In the genomic region with DNA sequence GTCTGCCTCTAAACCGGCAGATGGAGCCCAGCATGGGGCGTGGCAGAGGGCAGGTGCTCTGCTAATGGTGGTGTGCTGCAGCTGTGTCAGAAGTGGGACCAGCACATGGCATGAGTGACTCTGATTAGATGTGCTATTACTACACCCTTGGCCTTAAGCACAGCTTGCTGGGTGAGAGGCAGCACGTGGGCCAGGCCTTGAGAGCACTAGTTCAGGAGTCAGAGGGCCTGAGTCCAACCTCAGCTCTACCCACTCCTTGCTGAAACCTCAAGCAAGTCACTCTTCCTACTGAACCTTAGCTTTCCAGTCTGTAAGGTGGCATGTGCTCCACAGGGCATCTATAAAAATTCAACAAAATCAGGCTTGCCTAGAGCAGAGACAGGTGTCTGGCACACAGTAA, we compare ENCODE assay signal across 18 cellular contexts. TPM values are rescaled to one million over a fixed set of nuclear protein-coding genes. Genes with fewer than 3 reads are reported as not detected.
"Had no signal": no experiment of that assay in that cellular context is flagged by ENCODE, and none has a peak within 500 bp of the region (broad histone marks: within the 10 kb centered on the region; RNA-seq: fewer than 3 reads in every experiment).

No MANE protein-coding gene starts in this region.

- DNase-seq: activated CD4-positive, alpha-beta T cell treated with anti-CD3 and anti-CD28 coated beads, Interleukin-2, amount 10 ng/mL, durations not matched to agents 24 days and 14 days; activated CD8-positive, alpha-beta memory T cell treated with anti-CD3 and anti-CD28 coated beads for 24 hours; activated naive CD4-positive, alpha-beta T cell treated with anti-CD3 and anti-CD28 coated beads, Interleukin-2, amount 50 U/mL, for 16 hours; activated T-cell treated with anti-CD3 and anti-CD28 coated beads for 4 hours; caudate nucleus; effector memory CD4-positive, alpha-beta T cell; kidney glomerular epithelial cell; stimulated activated CD4-positive, alpha-beta T cell treated with anti-CD3 and anti-CD28 coated beads, Interleukin-15, amount 100 ng/mL, for 24 hours; stimulated activated CD4-positive, alpha-beta T cell treated with anti-CD3 and anti-CD28 coated beads, Interleukin-4, amount 100 ng/mL, for 24 hours; stomach had no signal

- H3K27me3 Mint-ChIP-seq: activated CD4-positive, alpha-beta T cell treated with anti-CD3 and anti-CD28 coated beads, Interleukin-2, amount 10 ng/mL, durations not matched to agents 24 days and 14 days had no signal

- ATAC-seq: gastroesophageal sphincter, WTC11 had no signal

- H3K4me3 Mint-ChIP-seq: activated CD4-positive, alpha-beta T cell treated with anti-CD3 and anti-CD28 coated beads, Interleukin-2, amount 10 ng/mL, durations not matched to agents 24 days and 14 days; WTC11 had no signal

- H3K9me3 ChIP-seq: gastroesophageal sphincter, stomach, vagina had no signal

- H3K27ac ChIP-seq: coronary artery, gastroesophageal sphincter, parathyroid adenoma, stomach, vagina had no signal

- H3K27ac Mint-ChIP-seq: activated CD4-positive, alpha-beta T cell treated with anti-CD3 and anti-CD28 coated beads, Interleukin-2, amount 10 ng/mL, durations not matched to agents 24 days and 14 days; WTC11 had no signal

- H3K4me3 ChIP-seq: coronary artery, gastroesophageal sphincter, stomach, vagina had no signal

- H3K9me3 Mint-ChIP-seq: activated CD4-positive, alpha-beta T cell treated with anti-CD3 and anti-CD28 coated beads, Interleukin-2, amount 10 ng/mL, durations not matched to agents 24 days and 14 days; WTC11 had no signal

- H3K9ac ChIP-seq: parathyroid adenoma had no signal

RNA-seq across cellular contexts. Expression of gene CCNP, which starts 35.9 kb away (rescaled TPM):
- total RNA-seq: skeletal muscle tissue, stomach, vagina had no signal

RNA-seq across cellular contexts. Expression of gene TTC9B, which starts 44.2 kb away (rescaled TPM):
- total RNA-seq: activated CD4-positive, alpha-beta T cell treated with anti-CD3 and anti-CD28 coated beads, Interleukin-2, amount 10 ng/mL, durations not matched to agents 24 days and 14 days; fibroblast of lung; gastroesophageal sphincter; lower leg skin; skeletal muscle tissue; vagina; WTC11 had no signal
- polyA plus RNA-seq: fibroblast of lung had no signal
